In the genomic region with DNA sequence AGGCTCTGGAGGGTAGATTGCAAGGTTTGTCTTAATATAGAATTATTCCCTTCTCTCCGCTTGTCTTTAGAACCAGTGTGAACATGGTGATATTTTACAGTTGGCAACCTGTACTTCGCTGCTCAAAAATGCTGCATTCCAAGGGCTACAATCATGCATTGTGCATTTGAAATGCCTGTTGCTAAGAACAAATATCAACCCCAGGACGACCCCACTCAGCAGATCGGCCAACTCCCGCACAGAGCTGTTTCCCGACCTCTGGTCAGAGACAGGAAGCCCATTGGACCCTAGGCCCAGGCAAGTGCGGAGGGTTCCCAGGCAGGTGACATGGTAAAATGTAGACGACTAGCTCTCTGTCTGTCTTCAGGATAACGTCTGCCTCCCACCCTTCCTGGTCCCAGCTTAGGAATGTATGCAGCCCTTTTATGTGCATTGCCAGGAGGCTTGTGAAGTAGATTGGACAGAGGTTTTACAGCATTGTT, we compare ENCODE assay signal across 10 cellular contexts.
DNase-seq lines count a peak whose midpoint lies in the region; TF ChIP-seq lines count a peak whose summit lies in the region.
"Had no signal": no experiment of that assay in that cellular context is flagged by ENCODE, and none has a peak within 500 bp of the region (broad histone marks: within the 10 kb centered on the region; RNA-seq: fewer than 3 reads in every experiment).

No MANE protein-coding gene starts in this region.

- peak overlapping the region; percentile 39 for H3K27ac ChIP-seq in hepatocyte
- H3K27ac ChIP-seq in sigmoid colon = peak overlapping the region; percentile 80 to 86 (median 83)

- no peaks in the 10 kb centered on the region for H3K27me3 Mint-ChIP-seq in activated naive CD8-positive, alpha-beta T cell treated with anti-CD3 and anti-CD28 coated beads for 36 hours

- H4K20me1 ChIP-seq in hepatocyte (ENCODE audit: insufficient read depth, poor library complexity, severe bottlenecking) = no peaks in the 10 kb centered on the region

- TF ChIP-seq CTCF in hepatocyte (IDR thresholded peaks at IDR 0.05; ENCODE audit: poor library complexity) (no peak), sigmoid colon (IDR thresholded peaks at IDR 0.05) (no peak)

- TF ChIP-seq POLR2A in sigmoid colon (IDR thresholded peaks at IDR 0.05) = no peak

- H3K4me2 ChIP-seq in hepatocyte = peak overlapping the region; percentile 49

- H3K27ac Mint-ChIP-seq in activated naive CD8-positive, alpha-beta T cell treated with anti-CD3 and anti-CD28 coated beads for 36 hours = no peak overlapping the region

- no peaks in the 10 kb centered on the region for H3K27me3 ChIP-seq in hepatocyte
- no peaks in the 10 kb centered on the region for H3K27me3 ChIP-seq in sigmoid colon

- intact Hi-C loops in sigmoid colon (cut with DNase I) = loop anchor here (2.0 to 5.0 kb wide), 3 partner anchors 39 to 264 kb away; partner anchors contain the start of gene FOXO1
- intact Hi-C loops in posterior vena cava (cut with DNase I) = no loop called here

- no peaks in the 10 kb centered on the region for H3K79me2 ChIP-seq in hepatocyte

- peaks cover 20% of the 10 kb centered on the region for H3K4me1 Mint-ChIP-seq in activated naive CD8-positive, alpha-beta T cell treated with anti-CD3 and anti-CD28 coated beads for 36 hours

- no peak for TF ChIP-seq EP300 in sigmoid colon (IDR thresholded peaks at IDR 0.05)

- H3K9me2 ChIP-seq in hepatocyte (replicated peaks; ENCODE audit: insufficient read depth) = no peaks in the 10 kb centered on the region

- 36% methylated on average over 9 of the region's 9 CpGs for WGBS in hepatocyte (ENCODE audit: low lambda C conversion rate, missing lambda C conversion rate)
- WGBS in sigmoid colon, 2 donors = 57 to 71% methylated on average over 9 of the region's 9 CpGs

- no peaks in the 10 kb centered on the region for H3K9me3 Mint-ChIP-seq in activated naive CD8-positive, alpha-beta T cell treated with anti-CD3 and anti-CD28 coated beads for 36 hours

- no peaks in the 10 kb centered on the region for H3K36me3 ChIP-seq in hepatocyte (replicated peaks; ENCODE audit: insufficient read depth, low read depth)
- H3K36me3 ChIP-seq in sigmoid colon = no peaks in the 10 kb centered on the region

- H3K4me3 Mint-ChIP-seq in activated naive CD8-positive, alpha-beta T cell treated with anti-CD3 and anti-CD28 coated beads for 36 hours = peak overlapping the region; percentile 19

- H3K4me3 ChIP-seq in hepatocyte = no peak overlapping the region
- H3K4me3 ChIP-seq in sigmoid colon = peak overlapping the region in 1 of 4 donors; percentile 27

- no peak overlapping the region for H2AFZ ChIP-seq in hepatocyte

- H3K36me3 Mint-ChIP-seq in activated naive CD8-positive, alpha-beta T cell treated with anti-CD3 and anti-CD28 coated beads for 36 hours = no peaks in the 10 kb centered on the region

- peaks cover 11% of the 10 kb centered on the region for H3K4me1 ChIP-seq in hepatocyte (ENCODE audit: insufficient read depth)
- peaks cover 0 to 61% (median 49%) of the 10 kb centered on the region in 4 donors for H3K4me1 ChIP-seq in sigmoid colon

- H3K9me3 ChIP-seq in hepatocyte (ENCODE audit: low read depth) (no peaks in the 10 kb centered on the region), sigmoid colon (no peaks in the 10 kb centered on the region)

- DNase-seq in EH (ENCODE audit: low read depth) (peak; percentile 79), hepatocyte (ENCODE audit: low spot score) (no peak), sigmoid colon (peak; percentile 68), activated gamma-delta T cell (lab: John Stamatoyannopoulos, UW) (no peak), posterior vena cava (ENCODE audit: low spot score) (no peak), ureter (ENCODE audit: low spot score) (no peak), AML-193 (lab: John Stamatoyannopoulos, UW) (no peak)
- no peak for DNase-seq in activated naive CD8-positive, alpha-beta T cell treated with anti-CD3 and anti-CD28 coated beads for 36 hours
- DNase-seq: activated CD4-positive, alpha-beta T cell treated with anti-CD3 and anti-CD28 coated beads, Interleukin-2, amount 50 U/mL, for 1 hour; NCI-H187 had no signal

Comparison
In these comparisons a context has a peak if more than half of its experiments do, and no peak if none do; other contexts are left out.
1. DNase-seq: peak in EH (single experiment) and sigmoid colon (single experiment); none in activated naive CD8-positive, alpha-beta T cell treated with anti-CD3 and anti-CD28 coated beads for 36 hours (single experiment), hepatocyte (single experiment), activated gamma-delta T cell (single experiment), posterior vena cava (single experiment), ureter (single experiment) and AML-193 (0 of 2).